ENCODE assay signal across 10 cellular contexts in genomic region chr16:85473909-85474640, GRCh38.
DNase-seq lines count a peak whose midpoint lies in the region; ATAC-seq and TF ChIP-seq lines count a peak whose summit lies in the region.
"Had no signal": no experiment of that assay in that cellular context is flagged by ENCODE, and none has a peak within 500 bp of the region (broad histone marks: within the 10 kb centered on the region; RNA-seq: fewer than 3 reads in every experiment).

No MANE protein-coding gene starts in this region.

- H3K36me3 ChIP-seq in Loucy (ENCODE audit: insufficient read depth, low read length) (no peaks in the 10 kb centered on the region), neuronal stem cell (replicated peaks in 1 of 2; ENCODE audit: control insufficient read depth in 2 of 2, insufficient read depth in 2 of 2, low read length in 2 of 2) (no peaks in the 10 kb centered on the region)

- H3K27ac ChIP-seq in neuronal stem cell (replicated peaks; ENCODE audit: low read length) = no peak overlapping the region

- H3K4me1 ChIP-seq in Loucy (ENCODE audit: insufficient read depth, low read length, poor library complexity, severe bottlenecking) = peaks cover 59% of the 10 kb centered on the region
- peaks cover 21 to 32% of the 10 kb centered on the region in 2 donors for H3K4me1 ChIP-seq in neuronal stem cell (ENCODE audit: control insufficient read depth in 2 of 2, insufficient read depth in 1 of 2, low read depth in 1 of 2, low read length in 2 of 2)

- peaks cover 30% of the 10 kb centered on the region; the same call in 1 of the 2 replicates for H3K79me2 ChIP-seq in Loucy (ENCODE audit: insufficient read depth, low read length)

- H3K4ac ChIP-seq in neuronal stem cell (ENCODE audit: low read length) = peak overlapping the region; percentile 78

- H3K4me1 Mint-ChIP-seq in WTC11 = peaks cover 25% of the 10 kb centered on the region

- peak overlapping the region; percentile 76 for H2BK12ac ChIP-seq in neuronal stem cell (ENCODE audit: low read length)

- H2AFZ ChIP-seq in Loucy (ENCODE audit: low read length) (no peak overlapping the region), neuronal stem cell (ENCODE audit: low read length) (no peak overlapping the region)

- peak overlapping the region; percentile 6 for H3K23ac ChIP-seq in neuronal stem cell (ENCODE audit: low read depth, low read length, poor library complexity)

- H3F3A ChIP-seq in Loucy (ENCODE audit: low read depth) = no peaks in the 10 kb centered on the region

- no peaks in the 10 kb centered on the region for H3K9me2 ChIP-seq in Loucy (replicated peaks; ENCODE audit: low read depth, low read length)

- H3K9ac ChIP-seq in Loucy (ENCODE audit: low read depth, low read length, poor library complexity, severe bottlenecking) (peak overlapping the region; percentile 18), neuronal stem cell (ENCODE audit: low read depth, low read length, poor library complexity) (no peak overlapping the region)

- H3K14ac ChIP-seq in neuronal stem cell (ENCODE audit: low read length) = peak overlapping the region; percentile 9

- no peak overlapping the region for H4K8ac ChIP-seq in neuronal stem cell (ENCODE audit: low read depth, low read length)

- WGBS in neuronal stem cell (ENCODE audit: extremely low coverage in 2 of 2, insufficient read length in 2 of 2, insufficient replicate concordance in 1 of 2), 2 donors = no CpG with 5 or more reads among the region's 21 CpGs

- no peaks in the 10 kb centered on the region for H3K9me3 Mint-ChIP-seq in WTC11

- H4K20me1 ChIP-seq in Loucy (ENCODE audit: insufficient read depth, low read length, poor library complexity, severe bottlenecking) = no peaks in the 10 kb centered on the region

- H3K9me3 ChIP-seq in Loucy (ENCODE audit: insufficient read depth, low read depth, low read length) (no peaks in the 10 kb centered on the region), neuronal stem cell (replicated peaks in 1 of 2; ENCODE audit: control insufficient read depth in 2 of 2, insufficient read depth in 1 of 2, low read depth in 1 of 2, low read length in 2 of 2) (no peaks in the 10 kb centered on the region)

- H2BK15ac ChIP-seq in neuronal stem cell (ENCODE audit: low read length) = peak overlapping the region; percentile 5

- H3K79me1 ChIP-seq in neuronal stem cell (ENCODE audit: low read depth, low read length) = no peaks in the 10 kb centered on the region

- no peak overlapping the region for H3K4me2 ChIP-seq in Loucy (ENCODE audit: low read depth, low read length, poor library complexity, severe bottlenecking)
- no peak overlapping the region for H3K4me2 ChIP-seq in neuronal stem cell (ENCODE audit: insufficient read depth, low read length, poor library complexity, severe bottlenecking)

- no peaks in the 10 kb centered on the region for H3K36me3 Mint-ChIP-seq in WTC11

- no peak overlapping the region for H4K91ac ChIP-seq in neuronal stem cell (ENCODE audit: low read depth, low read length, poor library complexity)

- CTCF ChIA-PET in WTC11 (lab: Charles Lee) = interaction anchor here (0.6 to 2.9 kb wide), 27 partner anchors 8 to 1478 kb away, joined by 3 to 20 read pairs (median 5); no protein-coding TSS in a partner anchor

- peak overlapping the region; percentile 4 for H2BK5ac ChIP-seq in neuronal stem cell (ENCODE audit: low read length)

- H2AK5ac ChIP-seq in neuronal stem cell (ENCODE audit: low read depth, low read length) = peak overlapping the region; percentile 93

- POLR2A ChIA-PET in WTC11 (lab: Charles Lee) = no interaction called here

- H3K27me3 ChIP-seq in Loucy (ENCODE audit: insufficient read depth, low read length, poor library complexity, severe bottlenecking) (no peaks in the 10 kb centered on the region), neuronal stem cell (ENCODE audit: control insufficient read depth in 3 of 3, insufficient read depth in 3 of 3, low read depth in 1 of 3, low read length in 3 of 3) (no peaks in the 10 kb centered on the region)

- peak; percentile 52 for ATAC-seq in WTC11

- TF ChIP-seq CTCF in Loucy (conservative IDR thresholded peaks at IDR 0.05; ENCODE audit: low read length) = no peak
- no peak for TF ChIP-seq CTCF in WTC11 (IDR thresholded peaks at IDR 0.05)

- peak overlapping the region; percentile 89 for H3K18ac ChIP-seq in neuronal stem cell (ENCODE audit: low read length)

- H3K27ac Mint-ChIP-seq in WTC11 = 0 out of 2 replicates have a peak overlapping the region, but pooled peaks have one; percentile 20

- no peak overlapping the region for H2BK120ac ChIP-seq in neuronal stem cell (ENCODE audit: low read depth, low read length)

- DNase-seq in COR-L47 (lab: John Stamatoyannopoulos, UW) (peak; percentile 58), WTC11 (ENCODE audit: low spot score) (no peak), neuronal stem cell (ENCODE audit: low spot score) (no peak), glomerular visceral epithelial cell (ENCODE audit: extremely low spot score) (no peak), anterior cingulate cortex (lab: John Stamatoyannopoulos, UW) (no peak), T-helper 9 cell (no peak), NCI-H187 (lab: John Stamatoyannopoulos, UW) (no peak)
- DNase-seq: cerebellar nuclear complex had no signal

- no peak overlapping the region for H3K4me3 Mint-ChIP-seq in WTC11

- 0 out of 2 replicates have a peak, but pooled peaks cover 2% of the 10 kb centered on the region for H3K27me3 Mint-ChIP-seq in WTC11 (ENCODE audit: low read depth)

- H3K4me3 ChIP-seq in Loucy (ENCODE audit: low read length, poor library complexity, severe bottlenecking) = no peak overlapping the region
- H3K4me3 ChIP-seq in neuronal stem cell (ENCODE audit: low read length in 2 of 2) = no peak overlapping the region
- H3K4me3 ChIP-seq: skin epidermis had no signal

TF ChIP-seq in WTC11, 78 proteins besides CTCF, POLR2A, EP300 and RAD21:
- TF ChIP-seq SMAD4 (CRISPR knock-in tag; IDR thresholded peaks at IDR 0.05) (no peak), FOXK1 (CRISPR knock-in tag; IDR thresholded peaks at IDR 0.05) (0 out of 2 replicates have a peak, but pooled peaks have one; percentile 17)
